Comparison of ENCODE assay signal across 20 cellular contexts in genomic region chr2:70725505-70725904, GRCh38. TPM values are rescaled to one million over a fixed set of nuclear protein-coding genes. Genes with fewer than 3 reads are reported as not detected.
"Had no signal": no experiment of that assay in that cellular context is flagged by ENCODE, and none has a peak within 500 bp of the region (broad histone marks: within the 10 kb centered on the region; RNA-seq: fewer than 3 reads in every experiment).

No MANE protein-coding gene starts in this region.

- H3K4me1 ChIP-seq: SJSA1 had no signal

- H3K27ac ChIP-seq: SJSA1, SK-N-MC had no signal

- H3K36me3 ChIP-seq: SJSA1 had no signal

- H3K9me3 ChIP-seq: SJSA1 had no signal

- DNase-seq: KBM-7, MV-4-11, NCI-H1048, NCI-H1105, NCI-H1417, NCI-H1436 treated with DMSO at 0.1 percent for 48 hours, NCI-H1694, NCI-H187 treated with DMSO at 0.1 percent for 48 hours, NCI-H2029 treated with DMSO at 0.1 percent for 48 hours, NCI-H2171 treated with DMSO at 0.1 percent for 48 hours, NCI-H345, NCI-H446 treated with DMSO at 0.1 percent for 48 hours, NCI-H510A treated with DMSO at 0.1 percent for 48 hours, NCI-H526, Right ventricle myocardium superior, RPMI8226, SIG-M5 had no signal

- H3K27me3 ChIP-seq: SJSA1 had no signal

- H3K4me3 ChIP-seq: SJSA1, SK-N-MC had no signal

RNA-seq across cellular contexts. Expression of gene ADD2, which starts 42.5 kb away (rescaled TPM):
- total RNA-seq: LHCN-M2, SJSA1 had no signal
